Comparison of ENCODE assay signal across 2 cellular contexts in genomic region chr2:30605184-30605583, GRCh38.
A peak's percentile ranks its signal among the peaks of the same experiment; 100 is the strongest.
TF ChIP-seq lines count a peak whose summit lies in the region.

No MANE protein-coding gene starts in this region.

TF ChIP-seq in GM23338, 12 proteins besides CTCF, POLR2A, EP300 and RAD21:
- no peak for TF ChIP-seq ZNF331 (CRISPR knock-in tag; IDR thresholded peaks at IDR 0.05; ENCODE audit: low read depth)
- peak; percentile 45; the same call in 1 of the 2 replicates for TF ChIP-seq CREB1 (CRISPR knock-in tag; IDR thresholded peaks at IDR 0.05; ENCODE audit: low read depth)

TF ChIP-seq in H1, 55 proteins besides CTCF, POLR2A, EP300 and RAD21 (continued from another document):
- TF ChIP-seq CHD7 (IDR thresholded peaks at IDR 0.05; ENCODE audit: insufficient replicate concordance, low read length) (peak; percentile 45), GTF2F1 (IDR thresholded peaks at IDR 0.05; ENCODE audit: borderline replicate concordance, low read depth, low read length) (no peak), EZH2 (IDR thresholded peaks at IDR 0.05; ENCODE audit: low read depth, low read length, severe bottlenecking) (no peak), CREB1 (IDR thresholded peaks at IDR 0.05) (peak; percentile 33)
